In the genomic region with DNA sequence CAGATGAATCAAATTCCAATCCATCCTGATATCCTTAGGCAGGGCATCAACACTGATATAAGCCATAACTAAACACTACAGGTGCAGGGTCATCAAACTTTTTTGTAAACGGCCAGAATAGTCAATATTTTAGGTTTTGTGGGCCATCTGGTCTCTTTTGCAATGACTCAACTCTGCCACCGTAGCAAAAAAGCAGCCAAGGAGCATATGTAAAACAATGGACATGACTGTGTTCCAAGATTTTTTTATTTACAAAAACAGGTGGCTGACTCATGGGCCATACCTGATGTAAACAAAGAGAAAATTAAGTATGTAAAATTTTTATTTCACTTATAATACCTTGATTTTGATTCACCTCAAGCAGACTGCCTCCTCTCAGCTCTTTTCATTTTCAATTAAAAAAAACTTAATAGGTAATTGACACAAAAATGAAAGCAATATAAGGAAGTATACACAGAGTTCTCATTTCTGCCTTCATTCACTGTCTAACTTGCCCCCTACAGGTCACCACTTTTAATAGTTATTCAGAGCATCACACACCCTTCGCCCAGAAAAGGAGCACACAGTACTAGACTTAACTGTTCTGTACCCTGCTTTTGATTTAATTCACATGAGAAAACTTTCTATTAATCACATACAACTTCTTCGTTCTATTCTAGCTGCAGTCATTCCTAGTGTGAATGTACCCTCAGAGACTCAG, we compare ENCODE assay signal across 13 cellular contexts. TPM values are rescaled to one million over a fixed set of nuclear protein-coding genes. Genes with fewer than 3 reads are reported as not detected.
DNase-seq lines count a peak whose midpoint lies in the region; ATAC-seq and TF ChIP-seq lines count a peak whose summit lies in the region.
"Had no signal": no experiment of that assay in that cellular context is flagged by ENCODE, and none has a peak within 500 bp of the region (broad histone marks: within the 10 kb centered on the region; RNA-seq: fewer than 3 reads in every experiment).

No MANE protein-coding gene starts in this region.

- H3K27me3 Mint-ChIP-seq in activated CD4-positive, alpha-beta T cell treated with anti-CD3 and anti-CD28 coated beads, Interleukin-2, amount 10 ng/mL, durations not matched to agents 24 days and 14 days = no peaks in the 10 kb centered on the region

- no peak overlapping the region for H3K4me3 Mint-ChIP-seq in activated CD4-positive, alpha-beta T cell treated with anti-CD3 and anti-CD28 coated beads, Interleukin-2, amount 10 ng/mL, durations not matched to agents 24 days and 14 days
- H3K4me3 Mint-ChIP-seq: IgD-negative memory B cell had no signal

- in situ Hi-C loops in G401 (cut with HindIII; ENCODE audit: low sequenced_read_pairs) = no loop called here

- no TSS peak for BruUV-seq in PC-3 (replicated peaks; lab: Mats Ljungman, UMichigan)

- ATAC-seq in GM19324 (IDR thresholded peaks at IDR 0.05; ENCODE audit: low FRiP score, unreplicated experiment) (peak; percentile 47), HG02981 (IDR thresholded peaks at IDR 0.05; ENCODE audit: unreplicated experiment) (peak; percentile 74), PC-3 (peak; percentile 81), GM18873 (IDR thresholded peaks at IDR 0.05; ENCODE audit: low FRiP score, unreplicated experiment) (no peak)
- ATAC-seq in activated naive CD4-positive, alpha-beta T cell treated with anti-CD3 and anti-CD28 coated beads, Interleukin-2, amount 50 U/mL, for 72 hours = no peak

- no peaks in the 10 kb centered on the region for H3K9me2 ChIP-seq in PC-3 (replicated peaks; ENCODE audit: low read length)

- H3K4me1 ChIP-seq in PC-3 (ENCODE audit: insufficient read depth, low read length) = 0 out of 2 replicates have a peak, but pooled peaks cover 5% of the 10 kb centered on the region
- H3K4me1 ChIP-seq: breast epithelium had no signal

- H3K36me3 ChIP-seq in PC-3 (ENCODE audit: low read depth, low read length) = no peaks in the 10 kb centered on the region
- H3K36me3 ChIP-seq: breast epithelium had no signal

- no peaks in the 10 kb centered on the region for H3K4me1 Mint-ChIP-seq in activated CD4-positive, alpha-beta T cell treated with anti-CD3 and anti-CD28 coated beads, Interleukin-2, amount 10 ng/mL, durations not matched to agents 24 days and 14 days

- H3K36me3 Mint-ChIP-seq in activated CD4-positive, alpha-beta T cell treated with anti-CD3 and anti-CD28 coated beads, Interleukin-2, amount 10 ng/mL, durations not matched to agents 24 days and 14 days (ENCODE audit: low read depth) = no peaks in the 10 kb centered on the region
- no peaks in the 10 kb centered on the region for H3K36me3 Mint-ChIP-seq in activated naive CD4-positive, alpha-beta T cell treated with anti-CD3 and anti-CD28 coated beads, Interleukin-2, amount 50 U/mL, for 72 hours
- H3K36me3 Mint-ChIP-seq: IgD-negative memory B cell had no signal

- no peak overlapping the region for H2AFZ ChIP-seq in PC-3 (ENCODE audit: low read length)

- no peaks in the 10 kb centered on the region for H3K9me3 ChIP-seq in PC-3 (ENCODE audit: low read length)
- H3K9me3 ChIP-seq: breast epithelium had no signal

- H3K9ac ChIP-seq in PC-3 (ENCODE audit: low read length) = no peak overlapping the region

- no peak overlapping the region for H3K27ac Mint-ChIP-seq in activated CD4-positive, alpha-beta T cell treated with anti-CD3 and anti-CD28 coated beads, Interleukin-2, amount 10 ng/mL, durations not matched to agents 24 days and 14 days
- no peak overlapping the region for H3K27ac Mint-ChIP-seq in activated naive CD4-positive, alpha-beta T cell treated with anti-CD3 and anti-CD28 coated beads, Interleukin-2, amount 50 U/mL, for 72 hours
- H3K27ac Mint-ChIP-seq: IgD-negative memory B cell had no signal

- no peaks in the 10 kb centered on the region for H3K27me3 ChIP-seq in PC-3 (ENCODE audit: low read length)

- no peak overlapping the region for H3K27ac ChIP-seq in PC-3 (ENCODE audit: low read length)
- H3K27ac ChIP-seq: breast epithelium had no signal

- H3K4me3 ChIP-seq in PC-3 (ENCODE audit: low read length) = no peak overlapping the region
- H3K4me3 ChIP-seq: breast epithelium had no signal

- POLR2A ChIA-PET in PC-3 (lab: Charles Lee; ENCODE audit: unreplicated experiment) = no interaction called here

- no peaks in the 10 kb centered on the region for H3K9me3 Mint-ChIP-seq in activated CD4-positive, alpha-beta T cell treated with anti-CD3 and anti-CD28 coated beads, Interleukin-2, amount 10 ng/mL, durations not matched to agents 24 days and 14 days
- H3K9me3 Mint-ChIP-seq in activated naive CD4-positive, alpha-beta T cell treated with anti-CD3 and anti-CD28 coated beads, Interleukin-2, amount 50 U/mL, for 72 hours = no peaks in the 10 kb centered on the region
- H3K9me3 Mint-ChIP-seq: IgD-negative memory B cell had no signal

- no peaks in the 10 kb centered on the region for H3K79me2 ChIP-seq in PC-3 (ENCODE audit: low read length)

- intact Hi-C loops in PC-3 (cut with micrococcal nuclease) = no loop called here
- intact Hi-C loops in activated CD4-positive, alpha-beta T cell treated with anti-CD3 and anti-CD28 coated beads, Interleukin-2, amount 10 ng/mL, durations not matched to agents 24 days and 14 days (cut with micrococcal nuclease) = no loop called here
- intact Hi-C loops in cardiac septum (cut with DNase I) = no loop called here

- CTCF ChIA-PET in PC-3 (lab: Charles Lee) = no interaction called here

- H3K4me2 ChIP-seq in PC-3 (ENCODE audit: low read length) = no peak overlapping the region; the same call in 1 of the 2 replicates

- peak; percentile 47; the same call in 1 of the 2 replicates for TF ChIP-seq CTCF in PC-3 (conservative IDR thresholded peaks at IDR 0.05; ENCODE audit: low read depth, low read length)

- no peaks in the 10 kb centered on the region for H3F3A ChIP-seq in PC-3 (ENCODE audit: low read length, unreplicated experiment)

- DNase-seq in G401 (ENCODE audit: low spot score) (peak; percentile 29), PC-3 (peak; percentile 56), cardiac septum (ENCODE audit: low spot score) (no peak)
- no peak for DNase-seq in activated CD4-positive, alpha-beta T cell treated with anti-CD3 and anti-CD28 coated beads, Interleukin-2, amount 10 ng/mL, durations not matched to agents 24 days and 14 days
- no peak for DNase-seq in activated naive CD4-positive, alpha-beta T cell treated with anti-CD3 and anti-CD28 coated beads, Interleukin-2, amount 50 U/mL, for 72 hours (ENCODE audit: low spot score in 2 of 2)
- DNase-seq: NCI-H524; stimulated activated CD4-positive, alpha-beta T cell treated with anti-CD3 and anti-CD28 coated beads, Interleukin-4, amount 100 ng/mL, for 1 hour had no signal

- no peaks in the 10 kb centered on the region for H4K20me1 ChIP-seq in PC-3 (ENCODE audit: low read length)

RNA-seq across cellular contexts. Expression of a gene that starts 35.3 kb away (rescaled TPM):
- 145 and 154 TPM in 2 replicates for total RNA-seq in G401 (2014; rRNA removed; shearing (Covaris generic))
- total RNA-seq in PC-3 (2014; rRNA removed) (0.51 and 0.98 TPM in 2 replicates), cardiac septum (2.0 TPM)
- total RNA-seq in activated CD4-positive, alpha-beta T cell treated with anti-CD3 and anti-CD28 coated beads, Interleukin-2, amount 10 ng/mL, durations not matched to agents 24 days and 14 days = 0.14 TPM in 1 of 2 replicates, not detected in the other
- total RNA-seq in activated naive CD4-positive, alpha-beta T cell treated with anti-CD3 and anti-CD28 coated beads, Interleukin-2, amount 50 U/mL, for 72 hours = not detected
- total RNA-seq: T-helper 2 cell treated with Interferon-gamma antibody and Interleukin-4, amounts not matched to agents 100 ng/mL and 5 ng/mL, for 36 hours had no signal

Comparison
In these comparisons a context has a peak if more than half of its experiments do, and no peak if none do; other contexts are left out.
1. DNase-seq: peak in G401 (single experiment) and PC-3 (single experiment); none in activated CD4-positive, alpha-beta T cell treated with anti-CD3 and anti-CD28 coated beads, Interleukin-2, amount 10 ng/mL, durations not matched to agents 24 days and 14 days (single experiment), cardiac septum (single experiment) and activated naive CD4-positive, alpha-beta T cell treated with anti-CD3 and anti-CD28 coated beads, Interleukin-2, amount 50 U/mL, for 72 hours (0 of 2).
2. ATAC-seq: peak in GM19324 (single experiment), HG02981 (single experiment) and PC-3 (single experiment); none in activated naive CD4-positive, alpha-beta T cell treated with anti-CD3 and anti-CD28 coated beads, Interleukin-2, amount 50 U/mL, for 72 hours (0 of 2) and GM18873 (single experiment).
3. RNA of a gene that starts 35.3 kb away (total RNA-seq): 145 to 154 TPM in G401; 2.0 TPM in cardiac septum (single experiment), 0.51 to 0.98 TPM in PC-3, 0.14 TPM in activated CD4-positive, alpha-beta T cell treated with anti-CD3 and anti-CD28 coated beads, Interleukin-2, amount 10 ng/mL, durations not matched to agents 24 days and 14 days and not detected in activated naive CD4-positive, alpha-beta T cell treated with anti-CD3 and anti-CD28 coated beads, Interleukin-2, amount 50 U/mL, for 72 hours; every median in the first group is over 10 times any median in the second.